ENCODE assay signal across 21 cellular contexts in genomic region chr15:64004059-64004458, GRCh38. TPM values are rescaled to one million over a fixed set of nuclear protein-coding genes. Genes with fewer than 3 reads are reported as not detected.
A peak's percentile ranks its signal among the peaks of the same experiment; 100 is the strongest.
DNase-seq lines count a peak whose midpoint lies in the region; ATAC-seq and TF ChIP-seq lines count a peak whose summit lies in the region.
"Had no signal": no experiment of that assay in that cellular context is flagged by ENCODE, and none has a peak within 500 bp of the region (broad histone marks: within the 10 kb centered on the region; RNA-seq: fewer than 3 reads in every experiment).

No MANE protein-coding gene starts in this region.

- TF ChIP-seq CTCF in MCF 10A (IDR thresholded peaks at IDR 0.05; ENCODE audit: unreplicated experiment) (no peak), breast epithelium (IDR thresholded peaks at IDR 0.05) (no peak), VCaP (conservative IDR thresholded peaks at IDR 0.05) (no peak), mucosa of descending colon (IDR thresholded peaks at IDR 0.05) (no peak), type B pancreatic cell (conservative IDR thresholded peaks at IDR 0.05) (no peak), WTC11 (IDR thresholded peaks at IDR 0.05) (no peak)

- intact Hi-C loops in MCF 10A (cut with micrococcal nuclease) (loop anchor here (2.0 to 5.0 kb wide), 2 partner anchors 43 to 57 kb away; partner anchors contain the start of gene DAPK2), breast epithelium (cut with DNase I; ENCODE audit: low total_unique reads) (no loop called here), mucosa of descending colon (cut with DNase I, micrococcal nuclease) (no loop called here)

- H3K27ac ChIP-seq in breast epithelium (no peak overlapping the region), VCaP (peak overlapping the region; percentile 10; the same call in 1 of the 2 replicates)
- H3K27ac ChIP-seq: BLaER1 had no signal

- TF ChIP-seq POLR2A in breast epithelium (IDR thresholded peaks at IDR 0.05), result no peak

- DNase-seq in MCF 10A (ENCODE audit: unreplicated experiment) (no peak), breast epithelium (ENCODE audit: low spot score in 2 of 2) (no peak), mucosa of descending colon (no peak), type B pancreatic cell (ENCODE audit: extremely low spot score, unreplicated experiment) (no peak), NCI-H128 (lab: John Stamatoyannopoulos, UW; ENCODE audit: unreplicated experiment) (no peak), WTC11 (ENCODE audit: low spot score) (no peak)
- DNase-seq: activated CD4-positive, CD25-positive, alpha-beta regulatory T cell treated with anti-CD3 and anti-CD28 coated beads, Interleukin-2, amount 50 U/mL, for 72 hours; activated T-cell treated with anti-CD3 and anti-CD28 coated beads, Interleukin-2, amount 50 U/mL, for 72 hours; aorta; foreskin melanocyte; H9; NCI-H2171 treated with DMSO at 0.1 percent for 48 hours; NCI-H69; RPMI8226; stimulated activated CD4-positive, alpha-beta T cell treated with anti-CD3 and anti-CD28 coated beads, Interleukin-12 subunit alpha, Interleukin-12 subunit beta, amount 100 ng/mL, for 4 hours; stimulated activated CD4-positive, alpha-beta T cell treated with anti-CD3 and anti-CD28 coated beads, Interleukin-4, amount 100 ng/mL, for 4 hours; upper lobe of left lung had no signal

- H3K36me3 ChIP-seq in breast epithelium, result no peaks in the 10 kb centered on the region
- H3K36me3 ChIP-seq in mucosa of descending colon (ENCODE audit: low read depth), result no peaks in the 10 kb centered on the region
- H3K36me3 ChIP-seq: BLaER1, upper lobe of left lung had no signal

- peak; percentile 54 for ATAC-seq in mucosa of descending colon
- no peak for ATAC-seq in HG02884 (IDR thresholded peaks at IDR 0.05; ENCODE audit: unreplicated experiment)
- no peak for ATAC-seq in WTC11
- ATAC-seq: activated naive CD4-positive, alpha-beta T cell treated with anti-CD3 and anti-CD28 coated beads, Interleukin-2, amount 50 U/mL, for 72 hours; activated T-cell treated with anti-CD3 and anti-CD28 coated beads, Interleukin-2, amount 50 U/mL, for 72 hours had no signal

- H3K27me3 ChIP-seq in breast epithelium, result no peaks in the 10 kb centered on the region
- H3K27me3 ChIP-seq: BLaER1, upper lobe of left lung had no signal

- CTCF ChIA-PET in MCF 10A (lab: Yijun Ruan, JAX) (interaction anchor here (0.7 to 5.1 kb wide), 5 partner anchors 23 to 252 kb away, joined by 3 to 39 read pairs (median 3); no protein-coding TSS in a partner anchor), WTC11 (lab: Charles Lee) (interaction anchor here (1.6 kb wide), 1 partner anchor 59 kb away, joined by 5 read pairs; no protein-coding TSS in a partner anchor)

- H3K4me1 Mint-ChIP-seq in MCF 10A (ENCODE audit: insufficient read depth, unreplicated experiment), result peaks cover 59% of the 10 kb centered on the region
- peaks cover 21% of the 10 kb centered on the region for H3K4me1 Mint-ChIP-seq in type B pancreatic cell (ENCODE audit: unreplicated experiment)
- peaks cover 4% of the 10 kb centered on the region for H3K4me1 Mint-ChIP-seq in WTC11

- no peaks in the 10 kb centered on the region for H3K9me3 ChIP-seq in breast epithelium
- H3K9me3 ChIP-seq in mucosa of descending colon, result no peaks in the 10 kb centered on the region
- H3K9me3 ChIP-seq: BLaER1, upper lobe of left lung had no signal

- H3K9me3 Mint-ChIP-seq in MCF 10A (ENCODE audit: unreplicated experiment) (no peaks in the 10 kb centered on the region), type B pancreatic cell (peaks cover 5% of the 10 kb centered on the region), WTC11 (no peaks in the 10 kb centered on the region)
- H3K9me3 Mint-ChIP-seq: activated naive CD4-positive, alpha-beta T cell treated with anti-CD3 and anti-CD28 coated beads, Interleukin-2, amount 50 U/mL, for 72 hours; activated T-cell treated with anti-CD3 and anti-CD28 coated beads, Interleukin-2, amount 50 U/mL, for 72 hours; H9 had no signal

- H3K27me3 Mint-ChIP-seq in MCF 10A (ENCODE audit: insufficient read depth, unreplicated experiment), result no peaks in the 10 kb centered on the region
- H3K27me3 Mint-ChIP-seq in type B pancreatic cell, result peaks cover 10% of the 10 kb centered on the region
- H3K27me3 Mint-ChIP-seq in WTC11 (ENCODE audit: low read depth), result no peaks in the 10 kb centered on the region

- no peaks in the 10 kb centered on the region for H3K4me1 ChIP-seq in breast epithelium
- peaks cover 38% of the 10 kb centered on the region for H3K4me1 ChIP-seq in mucosa of descending colon (ENCODE audit: low read depth)

- H3K4me3 ChIP-seq in breast epithelium (no peak overlapping the region), mucosa of descending colon (no peak overlapping the region)
- H3K4me3 ChIP-seq: BLaER1, upper lobe of left lung had no signal

- peak overlapping the region; percentile 65 for H3K27ac Mint-ChIP-seq in MCF 10A (ENCODE audit: low read depth, unreplicated experiment)
- peak overlapping the region; percentile 34 for H3K27ac Mint-ChIP-seq in type B pancreatic cell
- no peak overlapping the region; the same call in 1 of the 2 replicates for H3K27ac Mint-ChIP-seq in WTC11
- H3K27ac Mint-ChIP-seq: activated naive CD4-positive, alpha-beta T cell treated with anti-CD3 and anti-CD28 coated beads, Interleukin-2, amount 50 U/mL, for 72 hours; activated T-cell treated with anti-CD3 and anti-CD28 coated beads, Interleukin-2, amount 50 U/mL, for 72 hours; H9 had no signal

- no TSS peak for BruUV-seq in MCF 10A (replicated peaks; lab: Mats Ljungman, UMichigan)

- H3K4me3 Mint-ChIP-seq in MCF 10A (ENCODE audit: unreplicated experiment) (no peak overlapping the region), type B pancreatic cell (no peak overlapping the region), WTC11 (no peak overlapping the region)
- H3K4me3 Mint-ChIP-seq: activated T-cell treated with anti-CD3 and anti-CD28 coated beads, Interleukin-2, amount 50 U/mL, for 72 hours; H9 had no signal

- H3K36me3 Mint-ChIP-seq in MCF 10A (ENCODE audit: insufficient read depth, unreplicated experiment), result no peaks in the 10 kb centered on the region
- H3K36me3 Mint-ChIP-seq in type B pancreatic cell, result no peaks in the 10 kb centered on the region
- no peaks in the 10 kb centered on the region for H3K36me3 Mint-ChIP-seq in WTC11
- H3K36me3 Mint-ChIP-seq: activated naive CD4-positive, alpha-beta T cell treated with anti-CD3 and anti-CD28 coated beads, Interleukin-2, amount 50 U/mL, for 72 hours had no signal

- POLR2A ChIA-PET in MCF 10A (lab: Yijun Ruan, JAX) (interaction anchor here (0.7 to 3.8 kb wide), 14 partner anchors 10 to 161 kb away, joined by 3 to 25 read pairs (median 5); partner anchors contain the start of genes CIAO2A and DAPK2), WTC11 (lab: Charles Lee) (no interaction called here)

TF ChIP-seq in WTC11, 78 proteins besides CTCF, POLR2A, EP300 and RAD21:
- TF ChIP-seq NR1H2 (CRISPR knock-in tag; IDR thresholded peaks at IDR 0.05) (no peak), MXD4 (CRISPR knock-in tag; IDR thresholded peaks at IDR 0.05; ENCODE audit: borderline replicate concordance) (no peak), ZNF232 (CRISPR knock-in tag; IDR thresholded peaks at IDR 0.05) (no peak), EMX1 (CRISPR knock-in tag; IDR thresholded peaks at IDR 0.05) (no peak), CREB1 (CRISPR knock-in tag; IDR thresholded peaks at IDR 0.05) (no peak), ZNF121 (CRISPR knock-in tag; IDR thresholded peaks at IDR 0.05) (no peak), OVOL2 (CRISPR knock-in tag; IDR thresholded peaks at IDR 0.05; ENCODE audit: borderline replicate concordance) (no peak), JUN (CRISPR knock-in tag; IDR thresholded peaks at IDR 0.05) (no peak), MYBL2 (CRISPR knock-in tag; IDR thresholded peaks at IDR 0.05) (no peak)
- TF ChIP-seq, protein P1, sequence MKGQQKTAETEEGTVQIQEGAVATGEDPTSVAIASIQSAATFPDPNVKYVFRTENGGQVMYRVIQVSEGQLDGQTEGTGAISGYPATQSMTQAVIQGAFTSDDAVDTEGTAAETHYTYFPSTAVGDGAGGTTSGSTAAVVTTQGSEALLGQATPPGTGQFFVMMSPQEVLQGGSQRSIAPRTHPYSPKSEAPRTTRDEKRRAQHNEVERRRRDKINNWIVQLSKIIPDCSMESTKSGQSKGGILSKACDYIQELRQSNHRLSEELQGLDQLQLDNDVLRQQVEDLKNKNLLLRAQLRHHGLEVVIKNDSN (CRISPR knock-in tag; IDR thresholded peaks at IDR 0.05), result no peak
- TF ChIP-seq, protein P2, sequence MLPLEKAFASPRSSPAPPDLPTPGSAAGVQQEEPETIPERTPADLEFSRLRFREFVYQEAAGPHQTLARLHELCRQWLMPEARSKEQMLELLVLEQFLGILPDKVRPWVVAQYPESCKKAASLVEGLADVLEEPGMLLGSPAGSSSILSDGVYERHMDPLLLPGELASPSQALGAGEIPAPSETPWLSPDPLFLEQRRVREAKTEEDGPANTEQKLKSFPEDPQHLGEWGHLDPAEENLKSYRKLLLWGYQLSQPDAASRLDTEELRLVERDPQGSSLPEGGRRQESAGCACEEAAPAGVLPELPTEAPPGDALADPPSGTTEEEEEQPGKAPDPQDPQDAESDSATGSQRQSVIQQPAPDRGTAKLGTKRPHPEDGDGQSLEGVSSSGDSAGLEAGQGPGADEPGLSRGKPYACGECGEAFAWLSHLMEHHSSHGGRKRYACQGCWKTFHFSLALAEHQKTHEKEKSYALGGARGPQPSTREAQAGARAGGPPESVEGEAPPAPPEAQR (CRISPR knock-in tag; IDR thresholded peaks at IDR 0.05), result no peak
TF ChIP-seq in WTC11: peak in this region for 0.

RNA-seq across cellular contexts. Expression of gene DAPK2, which starts 42.2 kb away (rescaled TPM):
- 4.6 and 6.8 TPM in 2 replicates for total RNA-seq in MCF 10A (2022)
- total RNA-seq in breast epithelium, result 10 to 100 TPM; 23.6 to 37.3 (median 29.6) TPM
- 10 to 100 TPM; 32.0 to 82.0 (median 35.5) TPM for total RNA-seq in mucosa of descending colon
- total RNA-seq in type B pancreatic cell (ENCODE audit: low replicate concordance), result 3.4 and 5.0 TPM in 2 replicates
- 1.0 to 2.3 TPM (median 1.5 TPM) in 3 replicates for total RNA-seq in WTC11 (2021)
